ENCODE assay signal across 8 cellular contexts in genomic region chr14:94129111-94129757, GRCh38. TPM values are rescaled to one million over a fixed set of nuclear protein-coding genes. Genes with fewer than 3 reads are reported as not detected.
A peak's percentile ranks its signal among the peaks of the same experiment; 100 is the strongest.
DNase-seq lines count a peak whose midpoint lies in the region; ATAC-seq, FAIRE-seq and TF ChIP-seq lines count a peak whose summit lies in the region.

Gene IFI27L2 (minus strand): TSS chr14:94129604. CDS start chr14:94129564, 40 bp downstream.

- peaks cover 23% of the 10 kb centered on the region for H3K27me3 Mint-ChIP-seq in activated naive CD8-positive, alpha-beta T cell treated with anti-CD3 and anti-CD28 coated beads, Interleukin-2, amount 10 ng/mL, durations not matched to agents 7 days and 5 days

- H3K9me2 ChIP-seq in SU-DHL-6 (replicated peaks; ENCODE audit: insufficient read depth, low read length): no peaks in the 10 kb centered on the region

- H4K20me1 ChIP-seq in SU-DHL-6 (ENCODE audit: low read depth, low read length): no peaks in the 10 kb centered on the region

- H3K4me1 ChIP-seq in parathyroid adenoma (no peaks in the 10 kb centered on the region), tibial artery (peaks cover 0 to 21% (median 16%) of the 10 kb centered on the region in 4 donors)

- POLR2A ChIA-PET in activated naive CD8-positive, alpha-beta T cell treated with anti-CD3 and anti-CD28 coated beads, Interleukin-2, amount 10 ng/mL, durations not matched to agents 7 days and 5 days (lab: Charles Lee): interaction anchor here (0.6 to 2.1 kb wide), 8 partner anchors 10 to 177 kb away, joined by 3 to 11 read pairs (median 4); partner anchors contain the start of genes DDX24, IFI27 and IFI27L1

- H3F3A ChIP-seq in SU-DHL-6 (ENCODE audit: insufficient read depth): no peaks in the 10 kb centered on the region

- H3K9ac ChIP-seq in SU-DHL-6 (ENCODE audit: low read length): peak within 1 kb of the TSS; percentile 66
- H3K9ac ChIP-seq in parathyroid adenoma: peak within 1 kb of the TSS; percentile 11

- peak; percentile 97 for ATAC-seq in activated naive CD8-positive, alpha-beta T cell treated with anti-CD3 and anti-CD28 coated beads, Interleukin-2, amount 10 ng/mL, durations not matched to agents 7 days and 5 days (ENCODE audit: low read depth)
- ATAC-seq in Right ventricle myocardium superior (ENCODE audit: poor library complexity): peak; percentile 97

- H3K27ac Mint-ChIP-seq in activated naive CD8-positive, alpha-beta T cell treated with anti-CD3 and anti-CD28 coated beads, Interleukin-2, amount 10 ng/mL, durations not matched to agents 7 days and 5 days: peak within 1 kb of the TSS; percentile 92

- H3K36me3 ChIP-seq in SU-DHL-6 (ENCODE audit: low read length) (no peaks in the 10 kb centered on the region), parathyroid adenoma (ENCODE audit: control insufficient read depth, insufficient read depth, low read length) (no peaks in the 10 kb centered on the region), tibial artery (peaks cover 0 to 16% (median 0%) of the 10 kb centered on the region in 3 donors)

- H3K36me3 Mint-ChIP-seq in activated naive CD8-positive, alpha-beta T cell treated with anti-CD3 and anti-CD28 coated beads, Interleukin-2, amount 10 ng/mL, durations not matched to agents 7 days and 5 days: no peaks in the 10 kb centered on the region

- peak within 1 kb of the TSS; percentile 83 for H3K4me3 ChIP-seq in SU-DHL-6 (ENCODE audit: insufficient read depth, low read length, poor library complexity, severe bottlenecking)
- peak within 1 kb of the TSS; percentile 63 for H3K4me3 ChIP-seq in parathyroid adenoma (ENCODE audit: low read depth, low read length)
- peak within 1 kb of the TSS; percentile 53 to 57 for H3K4me3 ChIP-seq in tibial artery

- no peaks in the 10 kb centered on the region for H3K9me3 ChIP-seq in SU-DHL-6 (ENCODE audit: insufficient read depth, low read length)
- no peaks in the 10 kb centered on the region for H3K9me3 ChIP-seq in parathyroid adenoma (ENCODE audit: control insufficient read depth, low read length)
- no peaks in the 10 kb centered on the region for H3K9me3 ChIP-seq in tibial artery

- H3K27me3 ChIP-seq in SU-DHL-6 (ENCODE audit: low read length) (no peaks in the 10 kb centered on the region), parathyroid adenoma (ENCODE audit: control insufficient read depth, insufficient read depth, low read length) (no peaks in the 10 kb centered on the region), tibial artery (peaks cover 0 to 5% of the 10 kb centered on the region in 2 donors)

- FAIRE-seq in H54 (lab: Jason Lieb, UNC): peak; percentile 89

- H3K27ac ChIP-seq in SU-DHL-6 (ENCODE audit: low read depth, low read length) (no peak within 1 kb of the TSS), parathyroid adenoma (peak within 1 kb of the TSS; percentile 84), tibial artery (peak within 1 kb of the TSS; percentile 75 to 78)

- peak within 1 kb of the TSS; percentile 99 for H3K4me2 ChIP-seq in SU-DHL-6 (ENCODE audit: low read depth, low read length, poor library complexity, severe bottlenecking)
- H3K4me2 ChIP-seq in parathyroid adenoma (ENCODE audit: low read length): peak within 1 kb of the TSS; percentile 78

- TF ChIP-seq CTCF in SU-DHL-6 (IDR thresholded peaks at IDR 0.05; ENCODE audit: insufficient read depth, low read length, poor library complexity, severe bottlenecking): no peak
- peak; percentile 24 for TF ChIP-seq CTCF in parathyroid adenoma (IDR thresholded peaks at IDR 0.05)
- peak; percentile 30 to 42 for TF ChIP-seq CTCF in tibial artery (IDR thresholded peaks at IDR 0.05)

- DNase-seq in GM04504 (ENCODE audit: low read depth) (peak; percentile 49), H54 (ENCODE audit: insufficient read length, low spot score) (peak; percentile 88), M059J (ENCODE audit: low read depth) (peak; percentile 76), Right ventricle myocardium superior (peak; percentile 85), tibial artery (peak; percentile 74 to 88)
- DNase-seq in activated naive CD8-positive, alpha-beta T cell treated with anti-CD3 and anti-CD28 coated beads, Interleukin-2, amount 10 ng/mL, durations not matched to agents 7 days and 5 days: peak; percentile 69

- peak within 1 kb of the TSS; percentile 95 for H3K4me3 Mint-ChIP-seq in activated naive CD8-positive, alpha-beta T cell treated with anti-CD3 and anti-CD28 coated beads, Interleukin-2, amount 10 ng/mL, durations not matched to agents 7 days and 5 days

- H3K79me2 ChIP-seq in SU-DHL-6 (ENCODE audit: insufficient read depth, low read length) (no peaks in the 10 kb centered on the region), parathyroid adenoma (no peaks in the 10 kb centered on the region)

- H3K4me1 Mint-ChIP-seq in activated naive CD8-positive, alpha-beta T cell treated with anti-CD3 and anti-CD28 coated beads, Interleukin-2, amount 10 ng/mL, durations not matched to agents 7 days and 5 days: peaks cover 13% of the 10 kb centered on the region

- H2AFZ ChIP-seq in SU-DHL-6 (ENCODE audit: low read depth, low read length, severe bottlenecking): peak within 1 kb of the TSS; percentile 99
- H2AFZ ChIP-seq in parathyroid adenoma: peak within 1 kb of the TSS; percentile 93

- intact Hi-C loops in Right ventricle myocardium superior (cut with DNase I) (loop anchor here (5.0 kb wide), 1 partner anchor 47 kb away; the partner anchor contains the start of genes DDX24 and IFI27L1), tibial artery (cut with DNase I; ENCODE audit: low total_unique reads) (no loop called here)

- H3K9me3 Mint-ChIP-seq in activated naive CD8-positive, alpha-beta T cell treated with anti-CD3 and anti-CD28 coated beads, Interleukin-2, amount 10 ng/mL, durations not matched to agents 7 days and 5 days: no peaks in the 10 kb centered on the region

- TF ChIP-seq POLR2A in H54 (IDR thresholded peaks at IDR 0.05; ENCODE audit: low read depth, low read length): peak; percentile 68

RNA-seq across cellular contexts. Expression of gene IFI27L2, which starts in this region (rescaled TPM):
- total RNA-seq in M059J (2014; rRNA removed; shearing (Covaris generic)): 76.5 and 135 TPM in 2 replicates
- 10 to 100 TPM; 76.4 to 77.9 TPM for total RNA-seq in activated naive CD8-positive, alpha-beta T cell treated with anti-CD3 and anti-CD28 coated beads, Interleukin-2, amount 10 ng/mL, durations not matched to agents 7 days and 5 days
- total RNA-seq in Right ventricle myocardium superior: 50.1 TPM
